Comparison of ENCODE assay signal across 7 cellular contexts in genomic region chr15:65074946-65075345, GRCh38. TPM values are rescaled to one million over a fixed set of nuclear protein-coding genes. Genes with fewer than 3 reads are reported as not detected.
"Had no signal": no experiment of that assay in that cellular context is flagged by ENCODE, and none has a peak within 500 bp of the region (broad histone marks: within the 10 kb centered on the region; RNA-seq: fewer than 3 reads in every experiment).

No MANE protein-coding gene starts in this region.

RNA-seq across cellular contexts. Expression of gene KBTBD13, which starts 1.6 kb away (rescaled TPM):
- total RNA-seq: GM23248, GM23338, H1, H4, H9, HFFc6 had no signal
- polyA plus RNA-seq: GM23248, GM23338, H1 had no signal

RNA-seq across cellular contexts. Expression of gene RASL12, which starts 7.2 kb away (rescaled TPM):
- total RNA-seq: GM23248, HFFc6 had no signal
- polyA plus RNA-seq: GM23248 had no signal

RNA-seq across cellular contexts. Expression of gene SLC51B, which starts 29.8 kb away (rescaled TPM):
- total RNA-seq: GM23248, GM23338, H1, H4, H7, H9, HFFc6 had no signal
- polyA plus RNA-seq: GM23248, GM23338, H1 had no signal
